ENCODE assay signal across 8 cellular contexts in genomic region chr20:63979221-63979548, GRCh38. TPM values are rescaled to one million over a fixed set of nuclear protein-coding genes. Genes with fewer than 3 reads are reported as not detected.
A peak's percentile ranks its signal among the peaks of the same experiment; 100 is the strongest.
DNase-seq lines count a peak whose midpoint lies in the region; ATAC-seq and TF ChIP-seq lines count a peak whose summit lies in the region.

No MANE protein-coding gene starts in this region.

- H3K9me3 ChIP-seq in Caco-2 (no peaks in the 10 kb centered on the region), PC-3 (ENCODE audit: low read length) (no peaks in the 10 kb centered on the region), esophagus (ENCODE audit: control insufficient read depth in 2 of 2, insufficient read depth in 1 of 2, low read depth in 1 of 2, low read length in 1 of 2) (no peaks in the 10 kb centered on the region), osteoblast (ENCODE audit: low read depth, low read length) (no peaks in the 10 kb centered on the region)

- CTCF ChIA-PET in Caco-2 (lab: Charles Lee) (interaction anchor here (0.5 to 5.2 kb wide), 12 partner anchors 12 to 362 kb away, joined by 3 to 139 read pairs (median 6); partner anchors contain the start of genes ARFRP1, LKAAEAR1, TCEA2 and UCKL1), PC-3 (lab: Charles Lee) (no interaction called here)

- POLR2A ChIA-PET in Caco-2 (lab: Charles Lee) (interaction anchor here (1.1 to 2.9 kb wide), 5 partner anchors 22 to 458 kb away, joined by 4 to 26 read pairs (median 17); partner anchors contain the start of genes PPDPF, TCEA2, TPD52L2 and UCKL1), PC-3 (lab: Charles Lee; ENCODE audit: unreplicated experiment) (no interaction called here)

- ATAC-seq in PC-3: no peak
- no peak for ATAC-seq in HG03139 (IDR thresholded peaks at IDR 0.05; ENCODE audit: unreplicated experiment)

- H3K36me3 Mint-ChIP-seq in Caco-2 (ENCODE audit: insufficient read depth, unreplicated experiment): peaks cover 54% of the 10 kb centered on the region

- H3K9ac ChIP-seq in PC-3 (ENCODE audit: low read length): peak overlapping the region; percentile 73

- peak overlapping the region; percentile 46 for H3K27ac ChIP-seq in PC-3 (ENCODE audit: low read length)
- peak overlapping the region; percentile 92 for H3K27ac ChIP-seq in esophagus (ENCODE audit: low read depth in 2 of 2, low read length in 1 of 2)
- no peak overlapping the region for H3K27ac ChIP-seq in osteoblast (ENCODE audit: low read depth, low read length)

- H3K4me1 ChIP-seq in Caco-2 (peaks cover 31% of the 10 kb centered on the region), PC-3 (ENCODE audit: insufficient read depth, low read length) (peaks cover 28% of the 10 kb centered on the region), esophagus (ENCODE audit: control insufficient read depth in 2 of 2, insufficient read depth in 2 of 2, low read length in 1 of 2) (peaks cover 2 to 18% of the 10 kb centered on the region in 2 donors), osteoblast (ENCODE audit: insufficient read depth, low read length) (peaks cover 35% of the 10 kb centered on the region)

- H3F3A ChIP-seq in PC-3 (ENCODE audit: low read length, unreplicated experiment): peaks cover 3% of the 10 kb centered on the region

- peaks cover 30% of the 10 kb centered on the region for H3K4me1 Mint-ChIP-seq in Caco-2 (ENCODE audit: low read depth, unreplicated experiment)

- peaks cover 6% of the 10 kb centered on the region; the same call in 1 of the 2 replicates for H3K36me3 ChIP-seq in Caco-2 (ENCODE audit: control insufficient read depth, insufficient read depth, low read length)
- peaks cover 4% of the 10 kb centered on the region; the same call in 1 of the 2 replicates for H3K36me3 ChIP-seq in PC-3 (ENCODE audit: low read depth, low read length)
- H3K36me3 ChIP-seq in esophagus (ENCODE audit: control insufficient read depth in 2 of 2, insufficient read depth in 2 of 2, low read length in 1 of 2): peaks cover 8 to 9% of the 10 kb centered on the region in 2 donors
- H3K36me3 ChIP-seq in osteoblast (ENCODE audit: insufficient read depth, low read length): peaks cover 14% of the 10 kb centered on the region

- DNase-seq in Caco-2 (no peak), PC-3 (no peak), osteoblast (ENCODE audit: insufficient read length, low spot score, missing footprints) (no peak), medulla oblongata (ENCODE audit: extremely low spot score) (no peak), AG08396 (ENCODE audit: low spot score) (no peak)
- no peak for DNase-seq in NK-92 treated with Interleukin-12 subunit alpha and Interleukin-12 subunit beta, amount 100 ng/mL, for 24 hours (lab: John Stamatoyannopoulos, UW)

- peak overlapping the region; percentile 90 for H3K4me3 Mint-ChIP-seq in Caco-2 (ENCODE audit: unreplicated experiment)

- H3K79me2 ChIP-seq in PC-3 (ENCODE audit: low read length) (peaks cover 31% of the 10 kb centered on the region), osteoblast (ENCODE audit: insufficient read depth, low read length) (peaks cover 26% of the 10 kb centered on the region)

- BruUV-seq in Caco-2 (replicated peaks; lab: Mats Ljungman, UMichigan) (no TSS peak), PC-3 (replicated peaks; lab: Mats Ljungman, UMichigan) (no TSS peak)

- H4K20me1 ChIP-seq in PC-3 (ENCODE audit: low read length): no peaks in the 10 kb centered on the region
- H4K20me1 ChIP-seq in osteoblast (ENCODE audit: insufficient read depth, low read length): peaks cover 11% of the 10 kb centered on the region

- TF ChIP-seq CTCF in Caco-2 (IDR thresholded peaks at IDR 0.05; ENCODE audit: insufficient read depth in 1 of 2, low read depth in 1 of 2, low read length in 1 of 2, severe bottlenecking in 1 of 2, unreplicated experiment in 1 of 2) (no peak), PC-3 (conservative IDR thresholded peaks at IDR 0.05; ENCODE audit: low read depth, low read length) (no peak), osteoblast (IDR thresholded peaks at IDR 0.05; ENCODE audit: extremely low read depth, low read depth, low read length) (no peak)

- peak overlapping the region; percentile 33 for H3K27ac Mint-ChIP-seq in Caco-2 (ENCODE audit: unreplicated experiment)

- intact Hi-C loops in Caco-2 (cut with micrococcal nuclease; ENCODE audit: unreplicated experiment) (loop anchor here (2.0 to 10.0 kb wide), 2 partner anchors 78 to 194 kb away; no protein-coding TSS in a partner anchor), PC-3 (cut with micrococcal nuclease) (no loop called here)

- H3K4me3 ChIP-seq in Caco-2 (ENCODE audit: low read depth, low read length) (peak overlapping the region; percentile 58), PC-3 (ENCODE audit: low read length) (peak overlapping the region; percentile 80), esophagus (ENCODE audit: low read depth in 1 of 2, low read length in 2 of 2) (peak overlapping the region; percentile 59 to 68), osteoblast (ENCODE audit: insufficient read depth, low read length) (peak overlapping the region; percentile 72)

- peak overlapping the region; percentile 97 for H3K4me2 ChIP-seq in PC-3 (ENCODE audit: low read length)
- H3K4me2 ChIP-seq in osteoblast (ENCODE audit: insufficient read depth, low read length): peak overlapping the region; percentile 86

- H2AFZ ChIP-seq in PC-3 (ENCODE audit: low read length) (peak overlapping the region; percentile 90), osteoblast (ENCODE audit: low read length) (peak overlapping the region; percentile 62)

- 1 to 2% methylated on average over 8 to 45 of the region's 45 CpGs for WGBS in esophagus, 2 donors

- no peaks in the 10 kb centered on the region for H3K9me2 ChIP-seq in PC-3 (replicated peaks; ENCODE audit: low read length)

- no peaks in the 10 kb centered on the region for H3K9me3 Mint-ChIP-seq in Caco-2 (ENCODE audit: unreplicated experiment)

- H3K27me3 ChIP-seq in Caco-2 (replicated peaks; ENCODE audit: control insufficient read depth, insufficient read depth, low read length) (no peaks in the 10 kb centered on the region), PC-3 (ENCODE audit: low read length) (no peaks in the 10 kb centered on the region), esophagus (ENCODE audit: control insufficient read depth in 1 of 2, insufficient read depth in 2 of 2, low read length in 2 of 2) (no peaks in the 10 kb centered on the region), osteoblast (ENCODE audit: insufficient read depth, low read length) (no peaks in the 10 kb centered on the region)

- H3K27me3 Mint-ChIP-seq in Caco-2 (ENCODE audit: insufficient read depth, unreplicated experiment): no peaks in the 10 kb centered on the region

RNA-seq across cellular contexts. Expression of gene SAMD10, which starts 0.3 kb away (rescaled TPM):
- total RNA-seq in Caco-2 (2022) (13.4 and 13.6 TPM in 2 replicates), PC-3 (2014; rRNA removed) (7.4 and 13.4 TPM in 2 replicates), osteoblast (0.59 and 1.4 TPM in 2 replicates)
- 10 to 100 TPM in 1 of 2 donors, 1 to 10 TPM in 1; 9.4 to 13.1 TPM for polyA plus RNA-seq in esophagus

RNA-seq across cellular contexts. Expression of gene PRPF6, which starts 1.7 kb away (rescaled TPM):
- total RNA-seq in Caco-2 (2022): 176 and 181 TPM in 2 replicates
- total RNA-seq in PC-3 (2014; rRNA removed): 67.1 and 87.2 TPM in 2 replicates
- 10 to 100 TPM; 24.6 to 39.0 TPM for polyA plus RNA-seq in esophagus
- total RNA-seq in osteoblast: 47.1 and 56.1 TPM in 2 replicates

RNA-seq across cellular contexts. Expression of gene ZNF512B, which starts 9.5 kb away (rescaled TPM):
- 40.0 and 47.9 TPM in 2 replicates for total RNA-seq in Caco-2 (2022)
- 18.0 and 24.1 TPM in 2 replicates for total RNA-seq in PC-3 (2014; rRNA removed)
- 10 to 100 TPM; 10.1 to 18.3 TPM for polyA plus RNA-seq in esophagus
- 12.1 and 14.5 TPM in 2 replicates for total RNA-seq in osteoblast

RNA-seq across cellular contexts. Expression of gene UCKL1, which starts 23.0 kb away (rescaled TPM):
- total RNA-seq in Caco-2 (2022): 101 and 113 TPM in 2 replicates
- 37.2 and 47.4 TPM in 2 replicates for total RNA-seq in PC-3 (2014; rRNA removed)
- polyA plus RNA-seq in esophagus: 10 to 100 TPM; 40.6 to 47.3 TPM
- total RNA-seq in osteoblast: 21.0 and 23.9 TPM in 2 replicates

RNA-seq across cellular contexts. Expression of gene C20orf204, which starts 56.8 kb away (rescaled TPM):
- total RNA-seq in Caco-2 (2022) (3.2 and 3.3 TPM in 2 replicates), PC-3 (2014; rRNA removed) (2.1 and 3.4 TPM in 2 replicates), osteoblast (0.59 and 1.1 TPM in 2 replicates)
- under 1 TPM; 0.38 to 0.67 TPM for polyA plus RNA-seq in esophagus
